Comparison of ENCODE assay signal across 10 cellular contexts in the genomic region with DNA sequence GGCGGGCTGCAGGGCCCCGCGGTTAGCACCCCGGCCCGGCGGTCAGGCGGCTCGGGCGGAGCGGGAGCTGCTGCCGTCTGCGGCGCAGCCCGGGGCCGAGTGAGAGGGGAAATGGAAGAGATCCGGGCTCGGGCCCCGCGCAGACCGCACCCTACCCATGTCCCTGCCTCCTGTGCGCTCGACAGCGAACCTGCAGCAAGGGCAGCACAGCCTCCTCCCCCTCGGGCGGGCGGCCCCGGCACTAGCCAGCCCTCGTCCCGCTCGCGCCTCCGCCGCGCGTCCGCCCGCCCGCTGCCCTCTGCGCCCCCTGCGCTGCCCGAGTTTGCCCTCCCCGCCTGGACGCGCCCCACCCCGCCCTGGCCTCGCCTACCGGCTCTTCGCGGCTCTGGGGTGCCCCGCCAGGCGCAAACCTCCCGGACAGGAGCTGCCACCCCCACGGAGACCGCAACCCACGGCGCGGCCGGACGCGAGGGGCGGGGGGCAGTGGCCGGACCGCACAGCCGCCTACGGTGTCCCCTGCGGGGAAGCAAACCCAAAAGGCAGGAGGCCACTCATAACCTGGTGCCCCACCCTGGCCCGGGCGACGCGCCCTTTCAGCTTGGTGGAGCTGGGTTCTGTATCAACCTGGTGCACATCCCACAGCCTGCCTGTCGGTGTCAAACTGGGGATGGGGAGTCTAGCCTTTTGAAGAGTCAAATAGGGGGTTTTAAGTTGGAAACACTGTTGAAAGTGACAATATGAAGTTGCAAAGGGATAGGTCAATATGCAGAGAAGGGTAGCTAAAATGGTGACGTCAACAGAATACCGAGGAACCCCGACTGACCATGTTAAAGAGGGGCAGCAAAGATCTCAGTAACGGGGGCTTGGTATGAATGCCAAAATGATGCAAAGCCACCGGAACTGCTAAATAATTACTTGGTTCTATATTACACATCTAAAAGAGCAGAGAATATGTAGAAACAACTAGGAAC. TPM values are rescaled to one million over a fixed set of nuclear protein-coding genes. Genes with fewer than 3 reads are reported as not detected.
DNase-seq lines count a peak whose midpoint lies in the region; ATAC-seq, FAIRE-seq and TF ChIP-seq lines count a peak whose summit lies in the region.
"Had no signal": no experiment of that assay in that cellular context is flagged by ENCODE, and none has a peak within 500 bp of the region (broad histone marks: within the 10 kb centered on the region; RNA-seq: fewer than 3 reads in every experiment).

A gene (minus strand): TSS at position 101 of the 971 bp plus-strand sequence. CDS start 454 bp downstream, outside the sequence.

- H3K9ac ChIP-seq in endothelial cell of umbilical vein (replicated peaks; ENCODE audit: extremely low read depth, insufficient read depth, low read length) = no peak within 1 kb of the TSS

- H3K4me2 ChIP-seq in endothelial cell of umbilical vein (ENCODE audit: insufficient read depth, low read length) = no peak within 1 kb of the TSS

- H3K9me3 ChIP-seq in endothelial cell of umbilical vein (replicated peaks; ENCODE audit: control insufficient read depth, insufficient read depth, low read length) (no peaks in the 10 kb centered on the region), ovary (no peaks in the 10 kb centered on the region), tibial nerve (no peaks in the 10 kb centered on the region), gastroesophageal sphincter (no peaks in the 10 kb centered on the region)

- dilution Hi-C loops in endothelial cell of umbilical vein (cut with MboI; ENCODE audit: extremely low pct_ligation_motif_present, low sequenced_read_pairs) = no loop called here

- TF ChIP-seq CTCF in endothelial cell of umbilical vein (IDR thresholded peaks at IDR 0.05; ENCODE audit: extremely low read depth in 1 of 2, insufficient read depth in 1 of 2, low read depth in 1 of 2, low read length in 2 of 2) (no peak), ovary (IDR thresholded peaks at IDR 0.05) (no peak), tibial nerve (IDR thresholded peaks at IDR 0.05) (no peak), gastroesophageal sphincter (IDR thresholded peaks at IDR 0.05) (no peak)

- BruUV-seq in endothelial cell of umbilical vein (replicated peaks; lab: Mats Ljungman, UMichigan) = no TSS peak

- TF ChIP-seq EP300 in ovary (IDR thresholded peaks at IDR 0.05) (no peak), tibial nerve (IDR thresholded peaks at IDR 0.05) (no peak), gastroesophageal sphincter (IDR thresholded peaks at IDR 0.05) (no peak)

- WGBS in ovary, 3 donors = 1 to 3% (median 3%) methylated on average over 36 to 76 of the region's 76 CpGs
- 3 to 6% methylated on average over 24 to 49 of the region's 76 CpGs for WGBS in tibial nerve, 2 donors
- 6 to 14% methylated on average over 5 of the region's 76 CpGs for WGBS in gastroesophageal sphincter (ENCODE audit: low coverage in 1 of 2), 2 donors

- H3K27ac ChIP-seq in endothelial cell of umbilical vein (ENCODE audit: insufficient read depth, low read depth, low read length) (no peak within 1 kb of the TSS), ovary (no peak within 1 kb of the TSS), tibial nerve (peak within 1 kb of the TSS in 1 of 4 donors; percentile 51), gastroesophageal sphincter (no peak within 1 kb of the TSS)

- H3K4me3 ChIP-seq in endothelial cell of umbilical vein (replicated peaks in 1 of 3; ENCODE audit: insufficient read depth in 1 of 3, low read depth in 1 of 3, low read length in 3 of 3) = no peak within 1 kb of the TSS
- peak within 1 kb of the TSS; percentile 32 for H3K4me3 ChIP-seq in ovary
- peak within 1 kb of the TSS in 2 of 4 donors; percentile 28 to 38 for H3K4me3 ChIP-seq in tibial nerve
- H3K4me3 ChIP-seq in gastroesophageal sphincter = peak within 1 kb of the TSS in 1 of 2 donors; percentile 39

- H3K4me1 ChIP-seq in endothelial cell of umbilical vein (ENCODE audit: control insufficient read depth, extremely low read depth, insufficient read depth, low read length) = no peaks in the 10 kb centered on the region
- peaks cover 7% of the 10 kb centered on the region for H3K4me1 ChIP-seq in ovary (ENCODE audit: insufficient read depth)
- H3K4me1 ChIP-seq in tibial nerve = peaks cover 0 to 43% (median 31%) of the 10 kb centered on the region in 4 donors
- peaks cover 0 to 44% (median 38%) of the 10 kb centered on the region in 3 donors for H3K4me1 ChIP-seq in gastroesophageal sphincter

- H3K9me1 ChIP-seq in endothelial cell of umbilical vein (replicated peaks; ENCODE audit: control insufficient read depth, extremely low read depth, insufficient read depth, low read length) = no peaks in the 10 kb centered on the region

- no peak within 1 kb of the TSS for H2AFZ ChIP-seq in endothelial cell of umbilical vein (ENCODE audit: low read depth, low read length)

- ATAC-seq in GM21619 (IDR thresholded peaks at IDR 0.05; ENCODE audit: unreplicated experiment) (no peak), gastroesophageal sphincter (no peak)

- H3K36me3 ChIP-seq in endothelial cell of umbilical vein (ENCODE audit: control insufficient read depth in 2 of 2, extremely low read depth in 1 of 2, insufficient read depth in 2 of 2, low read length in 2 of 2) (no peaks in the 10 kb centered on the region), ovary (no peaks in the 10 kb centered on the region), tibial nerve (no peaks in the 10 kb centered on the region), gastroesophageal sphincter (no peaks in the 10 kb centered on the region)

- TF ChIP-seq POLR2A in endothelial cell of umbilical vein (IDR thresholded peaks at IDR 0.05; ENCODE audit: low read depth, low read length) (no peak), ovary (IDR thresholded peaks at IDR 0.05) (no peak), tibial nerve (IDR thresholded peaks at IDR 0.05) (no peak), gastroesophageal sphincter (IDR thresholded peaks at IDR 0.05) (no peak)

- intact Hi-C loops in endothelial cell of umbilical vein (cut with micrococcal nuclease) = no loop called here
- intact Hi-C loops in ovary (cut with DNase I) = no loop called here

- no peaks in the 10 kb centered on the region for H3K79me2 ChIP-seq in endothelial cell of umbilical vein (ENCODE audit: control insufficient read depth, insufficient read depth, low read length)

- H3K27me3 ChIP-seq in endothelial cell of umbilical vein (ENCODE audit: control insufficient read depth in 2 of 2, insufficient read depth in 2 of 2, low read length in 2 of 2) (peaks cover 54 to 76% of the 10 kb centered on the region in 2 experiments), ovary (peaks cover 3% of the 10 kb centered on the region), tibial nerve (peaks cover 2 to 74% of the 10 kb centered on the region in 2 donors), gastroesophageal sphincter (peaks cover 78% of the 10 kb centered on the region)

- CTCF ChIA-PET in endothelial cell of umbilical vein (lab: Charles Lee) = interaction anchor here (1.2 to 6.8 kb wide), 10 partner anchors 12 to 94 kb away, joined by 3 to 178 read pairs (median 6); no protein-coding TSS in a partner anchor

- H4K20me1 ChIP-seq in endothelial cell of umbilical vein (replicated peaks; ENCODE audit: control insufficient read depth, extremely low read depth, insufficient read depth, low read length) = no peaks in the 10 kb centered on the region

- no peak for FAIRE-seq in endothelial cell of umbilical vein (lab: Jason Lieb, UNC)
- FAIRE-seq: H54 had no signal

- POLR2A ChIA-PET in endothelial cell of umbilical vein (lab: Charles Lee) = no interaction called here

- DNase-seq in EH (ENCODE audit: low read depth) (peak; percentile 19), NCI-H2171 (lab: John Stamatoyannopoulos, UW) (peak; percentile 19), endothelial cell of umbilical vein (ENCODE audit: low read depth, low spot score) (no peak), ovary (no peak), tibial nerve (ENCODE audit: low spot score in 2 of 2) (no peak), putamen (ENCODE audit: low spot score) (no peak)
- DNase-seq: activated CD4-positive, CD25-positive, alpha-beta regulatory T cell treated with anti-CD3 and anti-CD28 coated beads, Interleukin-2, amount 50 U/mL, for 72 hours had no signal

TF ChIP-seq in endothelial cell of umbilical vein, 7 proteins besides CTCF, POLR2A, EP300 and RAD21:
- TF ChIP-seq EZH2 (IDR thresholded peaks at IDR 0.05; ENCODE audit: borderline replicate concordance, low read depth, low read length, severe bottlenecking) (peak; percentile 97), JUN (IDR thresholded peaks at IDR 0.05; ENCODE audit: borderline replicate concordance, insufficient read depth, insufficient read length, low read depth) (no peak)
TF ChIP-seq in endothelial cell of umbilical vein: peak in this region for 1.

RNA-seq across cellular contexts. Expression of the gene that starts here (rescaled TPM):
- 0.37 TPM in 1 of 2 replicates, not detected in the other for total RNA-seq in endothelial cell of umbilical vein
- 0.03 TPM in 1 of 2 replicates, not detected in the other for polyA plus RNA-seq in endothelial cell of umbilical vein
- polyA plus RNA-seq in endothelial cell of umbilical vein (2011; cell fraction: cytosol; rRNA removed) = not detected in 2 replicates
- 0.09 and 0.10 TPM in 2 replicates for polyA plus RNA-seq in endothelial cell of umbilical vein (2011; cell fraction: nucleus; rRNA removed)
- not detected in 2 replicates for polyA plus RNA-seq in endothelial cell of umbilical vein (2012)
- 0.17 TPM in 1 of 2 replicates, not detected in the other for polyA minus RNA-seq in endothelial cell of umbilical vein
- not detected for polyA minus RNA-seq in endothelial cell of umbilical vein (2011; cell fraction: cytosol; rRNA and poly(A)+ RNA removed)
- polyA minus RNA-seq in endothelial cell of umbilical vein (2011; cell fraction: nucleus; rRNA and poly(A)+ RNA removed) = 0.29 and 0.34 TPM in 2 replicates
- under 1 TPM in 3 of 7 donors, not detected in 4; 0.15 to 0.80 (median 0.36) TPM for total RNA-seq in ovary
- 1 to 10 TPM in 1 of 2 donors, under 1 TPM in 1; 0.12 to 1.6 TPM for polyA plus RNA-seq in ovary
- under 1 TPM in 1 of 4 donors, not detected in 3; 0.63 TPM for total RNA-seq in tibial nerve
- total RNA-seq in gastroesophageal sphincter = under 1 TPM in 1 of 4 donors, not detected in 3; 0.23 TPM

Comparison
In these comparisons a context has a peak if more than half of its experiments do, and no peak if none do; other contexts are left out.
1. DNase-seq: peak in EH (single experiment) and NCI-H2171 (single experiment); none in endothelial cell of umbilical vein (single experiment), ovary (0 of 5), tibial nerve (0 of 2) and putamen (single experiment).